In the genomic region with DNA sequence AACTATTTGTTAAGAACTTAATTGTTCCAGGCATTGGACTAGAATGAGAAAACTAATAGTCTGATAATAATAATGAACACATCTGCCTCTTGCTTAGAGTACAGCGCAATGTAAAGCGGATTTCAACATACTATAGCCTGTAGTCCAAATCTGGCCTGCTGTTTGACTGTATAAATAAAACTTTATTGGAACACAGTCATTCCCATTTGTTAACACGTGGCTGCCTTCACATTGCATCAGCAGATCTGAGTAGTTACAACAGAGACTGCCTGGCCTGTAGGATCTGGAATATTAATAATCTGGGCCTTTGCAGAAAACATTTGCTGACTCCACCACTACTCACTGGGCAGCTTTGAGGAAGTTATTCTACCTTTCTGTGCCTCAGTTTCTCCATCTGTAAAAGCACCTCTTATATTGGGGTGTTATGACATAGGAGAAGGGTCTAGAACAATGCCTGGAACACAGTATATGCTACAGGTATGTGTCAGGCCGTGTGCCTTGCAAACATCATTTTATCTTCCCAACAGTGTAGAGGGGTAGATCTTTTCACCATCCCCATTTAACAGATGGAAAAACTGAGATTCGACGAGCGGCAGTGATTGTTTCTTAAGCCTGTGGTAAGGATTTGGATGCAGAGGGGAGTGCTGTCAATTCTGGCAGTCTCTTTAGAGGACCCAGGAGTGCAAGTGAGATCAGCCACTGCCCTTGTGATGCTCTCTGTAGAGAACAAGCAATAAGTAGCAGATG, we compare ENCODE assay signal across 3 cellular contexts.
TF ChIP-seq lines count a peak whose summit lies in the region.

No MANE protein-coding gene starts in this region.

TF ChIP-seq in GM23338, 12 proteins besides CTCF, POLR2A, EP300 and RAD21 (continues in another document):
- TF ChIP-seq ZNF331 (CRISPR knock-in tag; IDR thresholded peaks at IDR 0.05; ENCODE audit: low read depth) (no peak), ZNF114 (CRISPR knock-in tag; IDR thresholded peaks at IDR 0.05) (no peak), NANOG (IDR thresholded peaks at IDR 0.05; ENCODE audit: borderline replicate concordance) (no peak), EZH2 (IDR thresholded peaks at IDR 0.05; ENCODE audit: low read depth, unreplicated experiment) (no peak), CREB1 (CRISPR knock-in tag; IDR thresholded peaks at IDR 0.05; ENCODE audit: low read depth) (no peak), POLR2AphosphoS5 (IDR thresholded peaks at IDR 0.05; ENCODE audit: low read depth) (no peak), JUNB (IDR thresholded peaks at IDR 0.05; ENCODE audit: unreplicated experiment) (no peak), STAT1 (IDR thresholded peaks at IDR 0.05; ENCODE audit: unreplicated experiment) (no peak)

TF ChIP-seq in WTC11, 78 proteins besides CTCF, POLR2A, EP300 and RAD21:
- TF ChIP-seq IRF2 (CRISPR knock-in tag; IDR thresholded peaks at IDR 0.05; ENCODE audit: borderline replicate concordance, low read depth), result no peak
- TF ChIP-seq GABPB1 (CRISPR knock-in tag; IDR thresholded peaks at IDR 0.05), result peak; percentile 54; the same call in 1 of the 2 replicates

TF ChIP-seq in H1, 55 proteins besides CTCF, POLR2A, EP300 and RAD21:
- TF ChIP-seq KDM1A (IDR thresholded peaks at IDR 0.05; ENCODE audit: borderline replicate concordance, low read length), result 0 out of 2 replicates have a peak, but pooled peaks have one; percentile 18
- no peak for TF ChIP-seq POLR2AphosphoS5 (IDR thresholded peaks at IDR 0.05; ENCODE audit: low read depth, low read length)
- TF ChIP-seq JUND (IDR thresholded peaks at IDR 0.05; ENCODE audit: low read length), result no peak
- no peak for TF ChIP-seq BACH1 (IDR thresholded peaks at IDR 0.05; ENCODE audit: low read length)
